8 cellular contexts compared by ENCODE assay signal in the genomic region with DNA sequence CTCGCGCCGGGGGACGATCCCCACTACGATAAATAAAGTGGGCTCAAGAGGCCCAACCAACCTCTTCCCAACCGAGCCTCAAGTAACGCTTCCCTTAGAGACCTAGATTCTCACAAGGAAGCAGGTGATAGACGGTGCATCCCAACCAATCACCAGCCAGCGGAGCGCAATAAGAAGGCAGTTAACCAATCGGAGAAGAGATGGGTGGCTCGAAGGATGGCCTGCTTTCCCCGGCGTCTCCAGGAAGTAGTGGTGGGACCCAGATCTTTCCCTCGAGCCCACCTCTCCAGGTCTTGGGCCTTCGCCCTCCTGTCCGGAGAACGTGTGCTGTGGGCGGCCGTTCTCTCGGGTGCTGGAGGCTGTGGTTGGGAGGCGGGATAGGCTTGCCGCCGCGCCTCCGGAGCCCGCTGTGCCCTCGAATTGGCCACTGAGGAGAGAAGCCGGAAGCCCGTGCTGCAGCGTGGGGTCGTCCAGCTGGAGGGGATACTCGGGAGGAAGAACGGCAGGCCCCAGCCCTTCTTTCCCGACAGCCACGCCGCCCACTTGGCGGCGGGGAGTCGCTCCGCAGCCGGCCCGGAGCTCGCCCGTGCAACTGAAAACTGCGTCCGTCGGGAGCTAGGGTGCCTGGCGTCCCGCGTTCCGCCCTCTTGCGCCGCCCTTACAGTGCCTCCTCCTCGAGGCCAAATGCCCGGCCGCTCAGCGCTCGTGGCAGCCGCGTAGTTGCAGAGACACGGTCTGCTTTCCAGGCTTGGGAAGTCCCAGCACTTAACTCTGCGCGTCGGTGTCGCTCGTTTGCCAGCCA. TPM values are rescaled to one million over a fixed set of nuclear protein-coding genes. Genes with fewer than 3 reads are reported as not detected.
DNase-seq lines count a peak whose midpoint lies in the region; ATAC-seq and TF ChIP-seq lines count a peak whose summit lies in the region.

RNF6 (minus strand) TSS at position 594 of the 802 bp plus-strand sequence. CDS start 2,665 bp downstream, outside the sequence.

- H3K27ac ChIP-seq in BLaER1 = peak within 1 kb of the TSS; percentile 99
- peak within 1 kb of the TSS; percentile 79 to 93 for H3K27ac ChIP-seq in coronary artery
- H3K27ac ChIP-seq in layer of hippocampus (ENCODE audit: low read depth, low read length) = peak within 1 kb of the TSS; percentile 97

- H3K4me3 Mint-ChIP-seq in activated CD4-positive, alpha-beta T cell treated with anti-CD3 and anti-CD28 coated beads, Interleukin-2, amount 10 ng/mL, durations not matched to agents 24 days and 14 days = peak within 1 kb of the TSS; percentile 97

- no peaks in the 10 kb centered on the region for H3K9me3 ChIP-seq in BLaER1

- H3K9me3 Mint-ChIP-seq in activated CD4-positive, alpha-beta T cell treated with anti-CD3 and anti-CD28 coated beads, Interleukin-2, amount 10 ng/mL, durations not matched to agents 24 days and 14 days = no peaks in the 10 kb centered on the region

- H3K4me1 Mint-ChIP-seq in activated CD4-positive, alpha-beta T cell treated with anti-CD3 and anti-CD28 coated beads, Interleukin-2, amount 10 ng/mL, durations not matched to agents 24 days and 14 days = peaks cover 33% of the 10 kb centered on the region

- intact Hi-C loops in activated CD4-positive, alpha-beta T cell treated with anti-CD3 and anti-CD28 coated beads, Interleukin-2, amount 10 ng/mL, durations not matched to agents 24 days and 14 days (cut with micrococcal nuclease) = loop anchor here (1.0 to 5.0 kb wide), 3 partner anchors 31 to 920 kb away; partner anchors contain the start of gene NUP58

- H3K36me3 ChIP-seq in BLaER1 = peaks cover 33% of the 10 kb centered on the region

- H3K27ac Mint-ChIP-seq in activated CD4-positive, alpha-beta T cell treated with anti-CD3 and anti-CD28 coated beads, Interleukin-2, amount 10 ng/mL, durations not matched to agents 24 days and 14 days = peak within 1 kb of the TSS; percentile 99

- peak within 1 kb of the TSS; percentile 77 for H3K4me2 ChIP-seq in BLaER1

- peaks cover 26% of the 10 kb centered on the region for H3K36me3 Mint-ChIP-seq in activated CD4-positive, alpha-beta T cell treated with anti-CD3 and anti-CD28 coated beads, Interleukin-2, amount 10 ng/mL, durations not matched to agents 24 days and 14 days (ENCODE audit: low read depth)

- H3K9ac ChIP-seq in BLaER1 = peak within 1 kb of the TSS; percentile 98

- H3K27me3 ChIP-seq in BLaER1 = no peaks in the 10 kb centered on the region
- H3K27me3 ChIP-seq in layer of hippocampus (ENCODE audit: control insufficient read depth, insufficient read depth, low read length) = no peaks in the 10 kb centered on the region

- no peak for TF ChIP-seq CTCF in coronary artery (IDR thresholded peaks at IDR 0.05)

- H3K4me3 ChIP-seq in BLaER1 = peak within 1 kb of the TSS; percentile 97
- H3K4me3 ChIP-seq in coronary artery = peak within 1 kb of the TSS; percentile 81

- H3K4me1 ChIP-seq in BLaER1 = peaks cover 25% of the 10 kb centered on the region

- ATAC-seq in GM19324 (IDR thresholded peaks at IDR 0.05; ENCODE audit: low FRiP score, unreplicated experiment) (peak; percentile 97), HG03469 (IDR thresholded peaks at IDR 0.05; ENCODE audit: unreplicated experiment) (peak; percentile 94)

- peak; percentile 98 for DNase-seq in NCI-H526 treated with DMSO at 0.1 percent for 48 hours (lab: John Stamatoyannopoulos, UW)
- DNase-seq in activated CD4-positive, alpha-beta T cell treated with anti-CD3 and anti-CD28 coated beads, Interleukin-2, amount 10 ng/mL, durations not matched to agents 24 days and 14 days = peak; percentile 95
- peak; percentile 95 for DNase-seq in coronary artery (ENCODE audit: low spot score)
- DNase-seq in stimulated activated CD4-positive, alpha-beta T cell treated with anti-CD3 and anti-CD28 coated beads, Interleukin-1b, Interleukin-23, amount 100 ng/mL, for 4 hours (ENCODE audit: low read depth in 2 of 2) = peak; percentile 75 to 77

- H3K27me3 Mint-ChIP-seq in activated CD4-positive, alpha-beta T cell treated with anti-CD3 and anti-CD28 coated beads, Interleukin-2, amount 10 ng/mL, durations not matched to agents 24 days and 14 days = peaks cover 2% of the 10 kb centered on the region

- peaks cover 21% of the 10 kb centered on the region; the same call in 1 of the 2 replicates for H4K20me1 ChIP-seq in BLaER1

RNA-seq across cellular contexts. Expression of gene RNF6, which starts in this region (rescaled TPM):
- total RNA-seq in activated CD4-positive, alpha-beta T cell treated with anti-CD3 and anti-CD28 coated beads, Interleukin-2, amount 10 ng/mL, durations not matched to agents 24 days and 14 days = 45.8 and 53.4 TPM in 2 replicates

Comparison
In these comparisons a context has a peak if more than half of its experiments do, and no peak if none do; other contexts are left out.
1. Peak in every context shown above with its lines: DNase-seq, ATAC-seq, H3K4me3 ChIP-seq and H3K27ac ChIP-seq.